In the genomic region with DNA sequence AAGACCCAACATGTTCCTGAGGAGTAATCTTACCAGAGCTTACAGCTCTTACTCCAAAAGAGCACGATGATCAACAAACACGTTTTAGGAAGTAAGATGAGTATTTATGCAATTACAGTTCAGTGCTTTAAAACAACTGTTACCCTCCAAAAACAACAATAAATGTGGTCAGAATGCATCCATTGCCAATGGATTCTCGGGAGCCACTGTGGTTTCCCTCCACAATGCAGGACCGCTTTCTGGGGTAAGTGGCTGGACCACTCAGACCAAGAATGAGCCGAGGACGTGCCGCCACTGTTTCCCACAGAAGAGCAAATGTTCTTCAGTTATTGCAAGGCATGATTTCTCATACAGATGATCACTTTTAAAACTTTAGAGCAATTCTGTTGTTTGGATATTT, we compare ENCODE assay signal across 21 cellular contexts.
DNase-seq lines count a peak whose midpoint lies in the region; ATAC-seq and TF ChIP-seq lines count a peak whose summit lies in the region.
"Had no signal": no experiment of that assay in that cellular context is flagged by ENCODE, and none has a peak within 500 bp of the region (broad histone marks: within the 10 kb centered on the region; RNA-seq: fewer than 3 reads in every experiment).

No MANE protein-coding gene starts in this region.

- peak overlapping the region; percentile 33; the same call in 1 of the 2 replicates for H3K9ac ChIP-seq in OCI-LY1 (ENCODE audit: low read length)
- H3K9ac ChIP-seq: SK-N-SH had no signal

- no peaks in the 10 kb centered on the region; the same call in 1 of the 2 replicates for H4K20me1 ChIP-seq in OCI-LY1 (ENCODE audit: insufficient read depth, low read length)

- no peak for TF ChIP-seq CTCF in OCI-LY1 (IDR thresholded peaks at IDR 0.05; ENCODE audit: low read length)

- peak overlapping the region in 5 of 7 donors; percentile 22 to 77 (median 55) for H3K4me3 Mint-ChIP-seq in CD8-positive, alpha-beta memory T cell
- peak overlapping the region; percentile 78 for H3K4me3 Mint-ChIP-seq in central memory CD8-positive, alpha-beta T cell
- H3K4me3 Mint-ChIP-seq in naive thymus-derived CD8-positive, alpha-beta T cell, result peak overlapping the region in 7 of 10 donors; percentile 28 to 69 (median 44)
- H3K4me3 Mint-ChIP-seq: activated CD4-positive, alpha-beta memory T cell treated with anti-CD3 and anti-CD28 coated beads, Interleukin-2, amount 10 ng/mL, durations not matched to agents 7 days and 5 days; activated naive CD4-positive, alpha-beta T cell treated with anti-CD3 and anti-CD28 coated beads, Interleukin-2, amount 10 ng/mL, durations not matched to agents 7 days and 5 days; nephron had no signal

- H3K27me3 Mint-ChIP-seq in CD8-positive, alpha-beta memory T cell, result peaks cover 0 to 12% of the 10 kb centered on the region in 2 donors
- no peaks in the 10 kb centered on the region for H3K27me3 Mint-ChIP-seq in central memory CD8-positive, alpha-beta T cell
- no peaks in the 10 kb centered on the region for H3K27me3 Mint-ChIP-seq in naive thymus-derived CD8-positive, alpha-beta T cell
- H3K27me3 Mint-ChIP-seq: activated CD4-positive, alpha-beta memory T cell treated with anti-CD3 and anti-CD28 coated beads, Interleukin-2, amount 10 ng/mL, durations not matched to agents 7 days and 5 days; activated naive CD4-positive, alpha-beta T cell treated with anti-CD3 and anti-CD28 coated beads, Interleukin-2, amount 10 ng/mL, durations not matched to agents 7 days and 5 days had no signal

- H3K4me2 ChIP-seq in OCI-LY1 (ENCODE audit: low read length), result peak overlapping the region; percentile 81
- H3K4me2 ChIP-seq: SK-N-SH had no signal

- H3K4me1 ChIP-seq in CD8-positive, alpha-beta memory T cell (ENCODE audit: insufficient read depth, low read length), result peaks cover 67% of the 10 kb centered on the region
- peaks cover 93% of the 10 kb centered on the region for H3K4me1 ChIP-seq in OCI-LY1 (ENCODE audit: insufficient read depth, low read length, severe bottlenecking)

- CTCF ChIA-PET in CD8-positive, alpha-beta memory T cell (lab: Charles Lee), result no interaction called here

- H3K36me3 Mint-ChIP-seq in CD8-positive, alpha-beta memory T cell, result peaks cover 0 to 82% (median 21%) of the 10 kb centered on the region in 3 donors
- peaks cover 91% of the 10 kb centered on the region for H3K36me3 Mint-ChIP-seq in central memory CD8-positive, alpha-beta T cell (ENCODE audit: insufficient read depth)
- H3K36me3 Mint-ChIP-seq in naive thymus-derived CD8-positive, alpha-beta T cell, result peaks cover 0 to 58% (median 20%) of the 10 kb centered on the region in 3 donors

- peaks cover 87 to 98% (median 95%) of the 10 kb centered on the region in 3 donors for H3K4me1 Mint-ChIP-seq in CD8-positive, alpha-beta memory T cell
- peaks cover 92% of the 10 kb centered on the region for H3K4me1 Mint-ChIP-seq in central memory CD8-positive, alpha-beta T cell
- H3K4me1 Mint-ChIP-seq in naive thymus-derived CD8-positive, alpha-beta T cell, result peaks cover 43 to 96% (median 91%) of the 10 kb centered on the region in 4 donors
- H3K4me1 Mint-ChIP-seq: nephron had no signal

- H2AFZ ChIP-seq in OCI-LY1 (ENCODE audit: low read length), result no peak overlapping the region

- H3K4me3 ChIP-seq in CD8-positive, alpha-beta memory T cell (ENCODE audit: low read length), result no peak overlapping the region
- H3K4me3 ChIP-seq in OCI-LY1 (ENCODE audit: low read depth, low read length, poor library complexity, severe bottlenecking), result peak overlapping the region; percentile 46
- H3K4me3 ChIP-seq: tibial artery had no signal

- no peak overlapping the region for H3K27ac ChIP-seq in CD8-positive, alpha-beta memory T cell (ENCODE audit: low read depth, low read length)
- peak overlapping the region; percentile 30 for H3K27ac ChIP-seq in OCI-LY1 (ENCODE audit: low read depth, low read length, poor library complexity, severe bottlenecking)
- H3K27ac ChIP-seq: brain microvascular endothelial cell, epithelial cell of prostate, tibial artery had no signal

- no peaks in the 10 kb centered on the region for H3K27me3 ChIP-seq in CD8-positive, alpha-beta memory T cell (ENCODE audit: insufficient read depth, low read length, poor library complexity, severe bottlenecking)
- no peaks in the 10 kb centered on the region for H3K27me3 ChIP-seq in OCI-LY1 (ENCODE audit: insufficient read depth, low read length)
- H3K27me3 ChIP-seq: brain microvascular endothelial cell, tibial artery had no signal

- H3K9me3 ChIP-seq in CD8-positive, alpha-beta memory T cell (ENCODE audit: low read length), result no peaks in the 10 kb centered on the region
- H3K9me3 ChIP-seq in OCI-LY1 (ENCODE audit: low read length), result no peaks in the 10 kb centered on the region
- H3K9me3 ChIP-seq: SK-N-SH, tibial artery had no signal

- no peak for ATAC-seq in central memory CD8-positive, alpha-beta T cell (replicated peaks; ENCODE audit: extremely low read depth, poor library complexity, severe bottlenecking)
- ATAC-seq in naive thymus-derived CD8-positive, alpha-beta T cell, result no peak
- ATAC-seq in HG03460 (IDR thresholded peaks at IDR 0.05; ENCODE audit: unreplicated experiment) (no peak), GM19351 (IDR thresholded peaks at IDR 0.05; ENCODE audit: unreplicated experiment) (no peak)

- POLR2A ChIA-PET in CD8-positive, alpha-beta memory T cell (lab: Charles Lee), result interaction anchor here (1.4 kb wide), 1 partner anchor 10 kb away, joined by 4 read pairs; no protein-coding TSS in a partner anchor
- POLR2A ChIA-PET in naive thymus-derived CD8-positive, alpha-beta T cell (lab: Charles Lee), result no interaction called here

- H3K79me2 ChIP-seq in OCI-LY1 (ENCODE audit: insufficient read depth, low read length), result peaks cover 99% of the 10 kb centered on the region

- no peaks in the 10 kb centered on the region for H3K36me3 ChIP-seq in CD8-positive, alpha-beta memory T cell (ENCODE audit: insufficient read depth, low read length)
- H3K36me3 ChIP-seq in OCI-LY1 (ENCODE audit: insufficient read depth, low read length), result peaks cover 88% of the 10 kb centered on the region

- no peaks in the 10 kb centered on the region for H3K9me2 ChIP-seq in OCI-LY1 (ENCODE audit: low read depth, low read length)
- H3K9me2 ChIP-seq: SK-N-SH had no signal

- peaks cover 0 to 3% (median 0%) of the 10 kb centered on the region in 5 donors for H3K9me3 Mint-ChIP-seq in CD8-positive, alpha-beta memory T cell
- no peaks in the 10 kb centered on the region for H3K9me3 Mint-ChIP-seq in central memory CD8-positive, alpha-beta T cell
- no peaks in the 10 kb centered on the region for H3K9me3 Mint-ChIP-seq in naive thymus-derived CD8-positive, alpha-beta T cell
- H3K9me3 Mint-ChIP-seq: activated CD4-positive, alpha-beta memory T cell treated with anti-CD3 and anti-CD28 coated beads, Interleukin-2, amount 10 ng/mL, durations not matched to agents 7 days and 5 days; activated naive CD4-positive, alpha-beta T cell treated with anti-CD3 and anti-CD28 coated beads, Interleukin-2, amount 10 ng/mL, durations not matched to agents 7 days and 5 days; nephron had no signal

- peak overlapping the region in 3 of 8 donors; percentile 22 to 67 (median 36) for H3K27ac Mint-ChIP-seq in CD8-positive, alpha-beta memory T cell
- H3K27ac Mint-ChIP-seq in central memory CD8-positive, alpha-beta T cell (ENCODE audit: low read depth), result peak overlapping the region; percentile 100
- peak overlapping the region in 6 of 10 donors; percentile 13 to 64 (median 49) for H3K27ac Mint-ChIP-seq in naive thymus-derived CD8-positive, alpha-beta T cell
- H3K27ac Mint-ChIP-seq: activated CD4-positive, alpha-beta memory T cell treated with anti-CD3 and anti-CD28 coated beads, Interleukin-2, amount 10 ng/mL, durations not matched to agents 7 days and 5 days; activated naive CD4-positive, alpha-beta T cell treated with anti-CD3 and anti-CD28 coated beads, Interleukin-2, amount 10 ng/mL, durations not matched to agents 7 days and 5 days; nephron; progenitor cell of endocrine pancreas had no signal

- no peaks in the 10 kb centered on the region; the same call in 1 of the 2 replicates for H3F3A ChIP-seq in OCI-LY1 (ENCODE audit: insufficient read depth, low read length)

- DNase-seq in CD8-positive, alpha-beta memory T cell, result peak in 1 of 5 donors; percentile 5
- no peak for DNase-seq in central memory CD8-positive, alpha-beta T cell (ENCODE audit: low spot score in 2 of 2)
- no peak for DNase-seq in naive thymus-derived CD8-positive, alpha-beta T cell
- no peak for DNase-seq in NCI-H510A (lab: John Stamatoyannopoulos, UW)
- DNase-seq: activated CD4-positive, alpha-beta memory T cell treated with anti-CD3 and anti-CD28 coated beads, Interleukin-2, amount 10 ng/mL, durations not matched to agents 7 days and 5 days; activated naive CD4-positive, alpha-beta T cell treated with anti-CD3 and anti-CD28 coated beads, Interleukin-2, amount 10 ng/mL, durations not matched to agents 7 days and 5 days; activated T-cell treated with anti-CD3 and anti-CD28 coated beads, Interleukin-2, amount 50 U/mL, for 1 hour; brain microvascular endothelial cell; cortex of kidney; KG1; NCI-H2081; SK-N-SH; stimulated activated CD4-positive, alpha-beta T cell treated with anti-CD3 and anti-CD28 coated beads, Interleukin-2, amount 100 ng/mL, for 24 hours; stimulated activated naive CD4-positive, alpha-beta T cell; tibial artery had no signal
